1 cellular context compared by ENCODE assay signal in the genomic region with DNA sequence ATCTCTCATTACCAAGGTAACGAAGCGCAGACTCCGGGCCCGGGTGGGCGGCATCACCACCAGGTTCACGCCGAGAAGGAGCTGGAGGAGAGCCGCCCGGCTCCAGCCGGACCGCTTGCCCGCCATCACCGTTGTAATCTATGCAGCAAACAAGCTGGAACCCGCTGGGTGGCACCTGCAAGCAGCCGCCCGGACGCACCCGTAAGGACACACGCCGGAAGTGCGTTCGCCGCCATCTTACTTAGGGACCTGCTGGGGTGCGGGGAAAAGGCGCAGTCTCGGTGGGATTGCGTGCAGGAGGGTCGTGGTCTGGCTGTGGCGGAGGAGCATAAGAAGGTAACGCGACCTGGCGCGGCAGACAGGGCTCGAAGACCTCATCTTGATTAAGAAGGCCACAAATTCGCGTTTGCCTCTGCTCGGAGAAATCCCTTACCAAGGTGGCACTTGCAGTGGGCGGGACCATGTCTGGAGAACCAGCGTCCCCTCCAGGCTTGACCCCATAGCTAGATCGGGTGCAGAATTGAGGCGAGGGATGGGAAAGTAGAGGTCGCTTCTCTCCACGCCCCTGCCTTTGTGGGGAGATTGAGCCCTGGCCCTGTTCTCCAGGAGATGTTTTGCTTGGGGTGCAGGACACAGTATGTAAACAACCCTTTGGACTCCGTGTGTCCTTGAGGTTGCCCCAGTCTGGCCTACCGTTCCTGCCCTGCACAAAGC.
TF ChIP-seq lines count a peak whose summit lies in the region.

A gene with protein sequence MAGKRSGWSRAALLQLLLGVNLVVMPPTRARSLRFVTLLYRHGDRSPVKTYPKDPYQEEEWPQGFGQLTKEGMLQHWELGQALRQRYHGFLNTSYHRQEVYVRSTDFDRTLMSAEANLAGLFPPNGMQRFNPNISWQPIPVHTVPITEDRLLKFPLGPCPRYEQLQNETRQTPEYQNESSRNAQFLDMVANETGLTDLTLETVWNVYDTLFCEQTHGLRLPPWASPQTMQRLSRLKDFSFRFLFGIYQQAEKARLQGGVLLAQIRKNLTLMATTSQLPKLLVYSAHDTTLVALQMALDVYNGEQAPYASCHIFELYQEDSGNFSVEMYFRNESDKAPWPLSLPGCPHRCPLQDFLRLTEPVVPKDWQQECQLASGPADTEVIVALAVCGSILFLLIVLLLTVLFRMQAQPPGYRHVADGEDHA (minus strand): TSS at position 151 of the 714 bp plus-strand sequence. CDS start 25 bp downstream, at position 126.

TF ChIP-seq in HepG2, 621 proteins besides CTCF, POLR2A, EP300 and RAD21 (continued from another document and continues in another):
- TF ChIP-seq, protein P1, sequence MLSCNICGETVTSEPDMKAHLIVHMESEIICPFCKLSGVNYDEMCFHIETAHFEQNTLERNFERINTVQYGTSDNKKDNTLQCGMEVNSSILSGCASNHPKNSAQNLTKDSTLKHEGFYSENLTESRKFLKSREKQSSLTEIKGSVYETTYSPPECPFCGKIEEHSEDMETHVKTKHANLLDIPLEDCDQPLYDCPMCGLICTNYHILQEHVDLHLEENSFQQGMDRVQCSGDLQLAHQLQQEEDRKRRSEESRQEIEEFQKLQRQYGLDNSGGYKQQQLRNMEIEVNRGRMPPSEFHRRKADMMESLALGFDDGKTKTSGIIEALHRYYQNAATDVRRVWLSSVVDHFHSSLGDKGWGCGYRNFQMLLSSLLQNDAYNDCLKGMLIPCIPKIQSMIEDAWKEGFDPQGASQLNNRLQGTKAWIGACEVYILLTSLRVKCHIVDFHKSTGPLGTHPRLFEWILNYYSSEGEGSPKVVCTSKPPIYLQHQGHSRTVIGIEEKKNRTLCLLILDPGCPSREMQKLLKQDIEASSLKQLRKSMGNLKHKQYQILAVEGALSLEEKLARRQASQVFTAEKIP (CRISPR knock-in tag; IDR thresholded peaks at IDR 0.05; ENCODE audit: borderline replicate concordance), result no peak
- TF ChIP-seq, protein P2, sequence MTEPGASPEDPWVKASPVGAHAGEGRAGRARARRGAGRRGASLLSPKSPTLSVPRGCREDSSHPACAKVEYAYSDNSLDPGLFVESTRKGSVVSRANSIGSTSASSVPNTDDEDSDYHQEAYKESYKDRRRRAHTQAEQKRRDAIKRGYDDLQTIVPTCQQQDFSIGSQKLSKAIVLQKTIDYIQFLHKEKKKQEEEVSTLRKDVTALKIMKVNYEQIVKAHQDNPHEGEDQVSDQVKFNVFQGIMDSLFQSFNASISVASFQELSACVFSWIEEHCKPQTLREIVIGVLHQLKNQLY (CRISPR knock-in tag; IDR thresholded peaks at IDR 0.05), result no peak; the same call in 1 of the 2 replicates
- TF ChIP-seq ZNF619 (CRISPR knock-in tag; IDR thresholded peaks at IDR 0.05), result peak; percentile 71; the same call in 1 of the 2 replicates
- TF ChIP-seq, protein P3, sequence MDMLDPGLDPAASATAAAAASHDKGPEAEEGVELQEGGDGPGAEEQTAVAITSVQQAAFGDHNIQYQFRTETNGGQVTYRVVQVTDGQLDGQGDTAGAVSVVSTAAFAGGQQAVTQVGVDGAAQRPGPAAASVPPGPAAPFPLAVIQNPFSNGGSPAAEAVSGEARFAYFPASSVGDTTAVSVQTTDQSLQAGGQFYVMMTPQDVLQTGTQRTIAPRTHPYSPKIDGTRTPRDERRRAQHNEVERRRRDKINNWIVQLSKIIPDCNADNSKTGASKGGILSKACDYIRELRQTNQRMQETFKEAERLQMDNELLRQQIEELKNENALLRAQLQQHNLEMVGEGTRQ (IDR thresholded peaks at IDR 0.05; ENCODE audit: low read depth, low read length), result no peak
- TF ChIP-seq, protein P3 (CRISPR knock-in tag; IDR thresholded peaks at IDR 0.05; ENCODE audit: borderline replicate concordance), result no peak
- TF ChIP-seq, protein P4, sequence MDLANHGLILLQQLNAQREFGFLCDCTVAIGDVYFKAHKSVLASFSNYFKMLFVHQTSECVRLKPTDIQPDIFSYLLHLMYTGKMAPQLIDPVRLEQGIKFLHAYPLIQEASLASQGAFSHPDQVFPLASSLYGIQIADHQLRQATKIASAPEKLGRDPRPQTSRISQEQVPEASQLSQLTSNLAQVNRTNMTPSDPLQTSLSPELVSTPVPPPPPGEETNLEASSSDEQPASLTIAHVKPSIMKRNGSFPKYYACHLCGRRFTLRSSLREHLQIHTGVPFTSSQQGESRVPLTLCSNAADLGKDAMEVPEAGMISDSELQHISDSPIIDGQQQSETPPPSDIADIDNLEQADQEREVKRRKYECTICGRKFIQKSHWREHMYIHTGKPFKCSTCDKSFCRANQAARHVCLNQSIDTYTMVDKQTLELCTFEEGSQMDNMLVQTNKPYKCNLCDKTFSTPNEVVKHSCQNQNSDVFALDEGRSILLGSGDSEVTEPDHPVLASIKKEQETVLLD (CRISPR knock-in tag; IDR thresholded peaks at IDR 0.05; ENCODE audit: low read depth), result peak; percentile 79
- no peak for TF ChIP-seq ZFAT (CRISPR knock-in tag; conservative IDR thresholded peaks at IDR 0.05)
- no peak for TF ChIP-seq PHB2 (IDR thresholded peaks at IDR 0.05; ENCODE audit: partially characterized antibody)
- TF ChIP-seq SCMH1 (CRISPR knock-in tag; IDR thresholded peaks at IDR 0.05; ENCODE audit: borderline replicate concordance), result no peak
- no peak for TF ChIP-seq ZNF432 (CRISPR knock-in tag; IDR thresholded peaks at IDR 0.05; ENCODE audit: borderline replicate concordance)
- TF ChIP-seq ZNF563 (CRISPR knock-in tag; IDR thresholded peaks at IDR 0.05), result peak; percentile 74; the same call in 1 of the 2 replicates
- TF ChIP-seq, protein P5, sequence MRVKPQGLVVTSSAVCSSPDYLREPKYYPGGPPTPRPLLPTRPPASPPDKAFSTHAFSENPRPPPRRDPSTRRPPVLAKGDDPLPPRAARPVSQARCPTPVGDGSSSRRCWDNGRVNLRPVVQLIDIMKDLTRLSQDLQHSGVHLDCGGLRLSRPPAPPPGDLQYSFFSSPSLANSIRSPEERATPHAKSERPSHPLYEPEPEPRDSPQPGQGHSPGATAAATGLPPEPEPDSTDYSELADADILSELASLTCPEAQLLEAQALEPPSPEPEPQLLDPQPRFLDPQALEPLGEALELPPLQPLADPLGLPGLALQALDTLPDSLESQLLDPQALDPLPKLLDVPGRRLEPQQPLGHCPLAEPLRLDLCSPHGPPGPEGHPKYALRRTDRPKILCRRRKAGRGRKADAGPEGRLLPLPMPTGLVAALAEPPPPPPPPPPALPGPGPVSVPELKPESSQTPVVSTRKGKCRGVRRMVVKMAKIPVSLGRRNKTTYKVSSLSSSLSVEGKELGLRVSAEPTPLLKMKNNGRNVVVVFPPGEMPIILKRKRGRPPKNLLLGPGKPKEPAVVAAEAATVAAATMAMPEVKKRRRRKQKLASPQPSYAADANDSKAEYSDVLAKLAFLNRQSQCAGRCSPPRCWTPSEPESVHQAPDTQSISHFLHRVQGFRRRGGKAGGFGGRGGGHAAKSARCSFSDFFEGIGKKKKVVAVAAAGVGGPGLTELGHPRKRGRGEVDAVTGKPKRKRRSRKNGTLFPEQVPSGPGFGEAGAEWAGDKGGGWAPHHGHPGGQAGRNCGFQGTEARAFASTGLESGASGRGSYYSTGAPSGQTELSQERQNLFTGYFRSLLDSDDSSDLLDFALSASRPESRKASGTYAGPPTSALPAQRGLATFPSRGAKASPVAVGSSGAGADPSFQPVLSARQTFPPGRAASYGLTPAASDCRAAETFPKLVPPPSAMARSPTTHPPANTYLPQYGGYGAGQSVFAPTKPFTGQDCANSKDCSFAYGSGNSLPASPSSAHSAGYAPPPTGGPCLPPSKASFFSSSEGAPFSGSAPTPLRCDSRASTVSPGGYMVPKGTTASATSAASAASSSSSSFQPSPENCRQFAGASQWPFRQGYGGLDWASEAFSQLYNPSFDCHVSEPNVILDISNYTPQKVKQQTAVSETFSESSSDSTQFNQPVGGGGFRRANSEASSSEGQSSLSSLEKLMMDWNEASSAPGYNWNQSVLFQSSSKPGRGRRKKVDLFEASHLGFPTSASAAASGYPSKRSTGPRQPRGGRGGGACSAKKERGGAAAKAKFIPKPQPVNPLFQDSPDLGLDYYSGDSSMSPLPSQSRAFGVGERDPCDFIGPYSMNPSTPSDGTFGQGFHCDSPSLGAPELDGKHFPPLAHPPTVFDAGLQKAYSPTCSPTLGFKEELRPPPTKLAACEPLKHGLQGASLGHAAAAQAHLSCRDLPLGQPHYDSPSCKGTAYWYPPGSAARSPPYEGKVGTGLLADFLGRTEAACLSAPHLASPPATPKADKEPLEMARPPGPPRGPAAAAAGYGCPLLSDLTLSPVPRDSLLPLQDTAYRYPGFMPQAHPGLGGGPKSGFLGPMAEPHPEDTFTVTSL (CRISPR knock-in tag; IDR thresholded peaks at IDR 0.05; ENCODE audit: borderline replicate concordance), result 0 out of 2 replicates have a peak, but pooled peaks have one; percentile 30
- peak; percentile 24 for TF ChIP-seq PHF5A (CRISPR knock-in tag; IDR thresholded peaks at IDR 0.05; ENCODE audit: low read depth, unreplicated experiment)
- TF ChIP-seq, protein P6, sequence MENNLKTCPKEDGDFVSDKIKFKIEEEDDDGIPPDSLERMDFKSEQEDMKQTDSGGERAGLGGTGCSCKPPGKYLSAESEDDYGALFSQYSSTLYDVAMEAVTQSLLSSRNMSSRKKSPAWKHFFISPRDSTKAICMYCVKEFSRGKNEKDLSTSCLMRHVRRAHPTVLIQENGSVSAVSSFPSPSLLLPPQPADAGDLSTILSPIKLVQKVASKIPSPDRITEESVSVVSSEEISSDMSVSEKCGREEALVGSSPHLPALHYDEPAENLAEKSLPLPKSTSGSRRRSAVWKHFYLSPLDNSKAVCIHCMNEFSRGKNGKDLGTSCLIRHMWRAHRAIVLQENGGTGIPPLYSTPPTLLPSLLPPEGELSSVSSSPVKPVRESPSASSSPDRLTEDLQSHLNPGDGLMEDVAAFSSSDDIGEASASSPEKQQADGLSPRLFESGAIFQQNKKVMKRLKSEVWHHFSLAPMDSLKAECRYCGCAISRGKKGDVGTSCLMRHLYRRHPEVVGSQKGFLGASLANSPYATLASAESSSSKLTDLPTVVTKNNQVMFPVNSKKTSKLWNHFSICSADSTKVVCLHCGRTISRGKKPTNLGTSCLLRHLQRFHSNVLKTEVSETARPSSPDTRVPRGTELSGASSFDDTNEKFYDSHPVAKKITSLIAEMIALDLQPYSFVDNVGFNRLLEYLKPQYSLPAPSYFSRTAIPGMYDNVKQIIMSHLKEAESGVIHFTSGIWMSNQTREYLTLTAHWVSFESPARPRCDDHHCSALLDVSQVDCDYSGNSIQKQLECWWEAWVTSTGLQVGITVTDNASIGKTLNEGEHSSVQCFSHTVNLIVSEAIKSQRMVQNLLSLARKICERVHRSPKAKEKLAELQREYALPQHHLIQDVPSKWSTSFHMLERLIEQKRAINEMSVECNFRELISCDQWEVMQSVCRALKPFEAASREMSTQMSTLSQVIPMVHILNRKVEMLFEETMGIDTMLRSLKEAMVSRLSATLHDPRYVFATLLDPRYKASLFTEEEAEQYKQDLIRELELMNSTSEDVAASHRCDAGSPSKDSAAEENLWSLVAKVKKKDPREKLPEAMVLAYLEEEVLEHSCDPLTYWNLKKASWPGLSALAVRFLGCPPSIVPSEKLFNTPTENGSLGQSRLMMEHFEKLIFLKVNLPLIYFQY (CRISPR knock-in tag; IDR thresholded peaks at IDR 0.05; ENCODE audit: borderline replicate concordance), result peak; percentile 70; the same call in 1 of the 2 replicates
- TF ChIP-seq, protein P7, sequence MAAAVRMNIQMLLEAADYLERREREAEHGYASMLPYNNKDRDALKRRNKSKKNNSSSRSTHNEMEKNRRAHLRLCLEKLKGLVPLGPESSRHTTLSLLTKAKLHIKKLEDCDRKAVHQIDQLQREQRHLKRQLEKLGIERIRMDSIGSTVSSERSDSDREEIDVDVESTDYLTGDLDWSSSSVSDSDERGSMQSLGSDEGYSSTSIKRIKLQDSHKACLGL (CRISPR knock-in tag; IDR thresholded peaks at IDR 0.05), result peak; percentile 73
- peak; percentile 83 for TF ChIP-seq DNMT3B (CRISPR knock-in tag; conservative IDR thresholded peaks at IDR 0.05)
- TF ChIP-seq RARA (CRISPR knock-in tag; IDR thresholded peaks at IDR 0.05), result peak; percentile 56
- TF ChIP-seq, protein P8, sequence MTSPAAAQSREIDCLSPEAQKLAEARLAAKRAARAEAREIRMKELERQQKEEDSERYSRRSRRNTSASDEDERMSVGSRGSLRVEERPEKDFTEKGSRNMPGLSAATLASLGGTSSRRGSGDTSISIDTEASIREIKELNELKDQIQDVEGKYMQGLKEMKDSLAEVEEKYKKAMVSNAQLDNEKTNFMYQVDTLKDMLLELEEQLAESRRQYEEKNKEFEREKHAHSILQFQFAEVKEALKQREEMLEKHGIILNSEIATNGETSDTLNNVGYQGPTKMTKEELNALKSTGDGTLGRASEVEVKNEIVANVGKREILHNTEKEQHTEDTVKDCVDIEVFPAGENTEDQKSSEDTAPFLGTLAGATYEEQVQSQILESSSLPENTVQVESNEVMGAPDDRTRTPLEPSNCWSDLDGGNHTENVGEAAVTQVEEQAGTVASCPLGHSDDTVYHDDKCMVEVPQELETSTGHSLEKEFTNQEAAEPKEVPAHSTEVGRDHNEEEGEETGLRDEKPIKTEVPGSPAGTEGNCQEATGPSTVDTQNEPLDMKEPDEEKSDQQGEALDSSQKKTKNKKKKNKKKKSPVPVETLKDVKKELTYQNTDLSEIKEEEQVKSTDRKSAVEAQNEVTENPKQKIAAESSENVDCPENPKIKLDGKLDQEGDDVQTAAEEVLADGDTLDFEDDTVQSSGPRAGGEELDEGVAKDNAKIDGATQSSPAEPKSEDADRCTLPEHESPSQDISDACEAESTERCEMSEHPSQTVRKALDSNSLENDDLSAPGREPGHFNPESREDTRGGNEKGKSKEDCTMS (CRISPR knock-in tag; conservative IDR thresholded peaks at IDR 0.05), result no peak
- TF ChIP-seq ZNF772 (CRISPR knock-in tag; IDR thresholded peaks at IDR 0.05), result peak; percentile 66
- peak; percentile 86 for TF ChIP-seq MXD4 (CRISPR knock-in tag; IDR thresholded peaks at IDR 0.05)
- no peak for TF ChIP-seq ZFP36L2 (CRISPR knock-in tag; IDR thresholded peaks at IDR 0.05)
- TF ChIP-seq THYN1 (CRISPR knock-in tag; IDR thresholded peaks at IDR 0.05; ENCODE audit: borderline replicate concordance, low read depth), result no peak
- peak; percentile 56; the same call in 1 of the 2 replicates for TF ChIP-seq ZFP1 (CRISPR knock-in tag; IDR thresholded peaks at IDR 0.05)
- TF ChIP-seq ZSCAN9 (CRISPR knock-in tag; IDR thresholded peaks at IDR 0.05; ENCODE audit: borderline replicate concordance), result peak; percentile 79; the same call in 1 of the 2 replicates
- TF ChIP-seq KDM6A (CRISPR knock-in tag; IDR thresholded peaks at IDR 0.05; ENCODE audit: low read depth), result no peak; the same call in 1 of the 2 replicates
- TF ChIP-seq ZNF883 (CRISPR knock-in tag; IDR thresholded peaks at IDR 0.05; ENCODE audit: not compliant biosample characterization), result peak; percentile 91
- peak; percentile 86 for TF ChIP-seq MIXL1 (CRISPR knock-in tag; IDR thresholded peaks at IDR 0.05)
- TF ChIP-seq ARNT2 (CRISPR knock-in tag; IDR thresholded peaks at IDR 0.05; ENCODE audit: low read depth), result peak; percentile 53
- peak; percentile 86 for TF ChIP-seq PHF20 (CRISPR knock-in tag; IDR thresholded peaks at IDR 0.05)
- TF ChIP-seq SP1 (IDR thresholded peaks at IDR 0.05), result no peak; the same call in 1 of the 2 replicates
- peak; percentile 94 for TF ChIP-seq SP1 (CRISPR knock-in tag; IDR thresholded peaks at IDR 0.05)
- TF ChIP-seq CHD4 (IDR thresholded peaks at IDR 0.05; ENCODE audit: borderline replicate concordance, low read length), result no peak
- TF ChIP-seq JUNB (CRISPR knock-in tag; IDR thresholded peaks at IDR 0.05; ENCODE audit: borderline replicate concordance), result no peak
- TF ChIP-seq TOE1 (CRISPR knock-in tag; IDR thresholded peaks at IDR 0.05), result peak; percentile 47; the same call in 1 of the 2 replicates
- TF ChIP-seq NFKBIZ (CRISPR knock-in tag; IDR thresholded peaks at IDR 0.05), result peak; percentile 95
- TF ChIP-seq ZSCAN22 (CRISPR knock-in tag; IDR thresholded peaks at IDR 0.05), result no peak
